8 cellular contexts compared by ENCODE assay signal in genomic region chr13:24511019-24511823, GRCh38. TPM values are rescaled to one million over a fixed set of nuclear protein-coding genes. Genes with fewer than 3 reads are reported as not detected.
DNase-seq lines count a peak whose midpoint lies in the region; ATAC-seq and TF ChIP-seq lines count a peak whose summit lies in the region.

No MANE protein-coding gene starts in this region.

- H3K27ac ChIP-seq in cardiac muscle cell (no peak overlapping the region), iPS-20b (ENCODE audit: low read length) (no peak overlapping the region), caudate nucleus (ENCODE audit: low read depth, low read length) (no peak overlapping the region)

- H3K4me1 ChIP-seq in cardiac muscle cell (ENCODE audit: low read depth) (peaks cover 5% of the 10 kb centered on the region), iPS-20b (ENCODE audit: insufficient read depth, low read length) (peaks cover 6% of the 10 kb centered on the region; the same call in 1 of the 2 replicates)

- DNase-seq in cardiac muscle cell (ENCODE audit: low read depth in 1 of 2, low spot score in 1 of 2) (peak in 1 of 2 donors; percentile 89), Right ventricle myocardium inferior (ENCODE audit: missing footprints) (no peak), SKM-1 treated with dmso at 0.1 percent for 144 hours (lab: John Stamatoyannopoulos, UW; ENCODE audit: unreplicated experiment) (peak; percentile 71), amniotic stem cell (lab: John Stamatoyannopoulos, UW) (peak; percentile 55), caudate nucleus (lab: John Stamatoyannopoulos, UW) (no peak)
- peak; percentile 60 for DNase-seq in stimulated activated CD4-positive, alpha-beta T cell treated with anti-CD3 and anti-CD28 coated beads, Interleukin-12 subunit alpha, Interleukin-12 subunit beta, amount 100 ng/mL, for 4 hours

- TF ChIP-seq CTCF in cardiac muscle cell (IDR thresholded peaks at IDR 0.05; ENCODE audit: low read depth, low read length): no peak

- H3K36me3 ChIP-seq in cardiac muscle cell: no peaks in the 10 kb centered on the region
- no peaks in the 10 kb centered on the region for H3K36me3 ChIP-seq in iPS-20b (ENCODE audit: insufficient read depth, low read depth, low read length)

- intact Hi-C loops in Right ventricle myocardium inferior (cut with DNase I): no loop called here

- H3K9me3 ChIP-seq in cardiac muscle cell (ENCODE audit: low read depth) (no peaks in the 10 kb centered on the region), iPS-20b (ENCODE audit: insufficient read depth, low read depth, low read length) (no peaks in the 10 kb centered on the region)

- no peaks in the 10 kb centered on the region for H3K27me3 ChIP-seq in cardiac muscle cell
- H3K27me3 ChIP-seq in iPS-20b (ENCODE audit: insufficient read depth, low read length): peaks cover 9% of the 10 kb centered on the region

- H3K9ac ChIP-seq in iPS-20b (ENCODE audit: low read depth, low read length): peak overlapping the region; percentile 75; the same call in 1 of the 2 replicates

- H3K4me3 ChIP-seq in cardiac muscle cell (peak overlapping the region; percentile 60), iPS-20b (ENCODE audit: low read length) (peak overlapping the region; percentile 89)

- no peak for ATAC-seq in Right ventricle myocardium inferior
- peak; percentile 30 for ATAC-seq in HG03460 (IDR thresholded peaks at IDR 0.05; ENCODE audit: unreplicated experiment)

RNA-seq across cellular contexts. Expression of gene PARP4, which starts 1.4 kb away (rescaled TPM):
- total RNA-seq in cardiac muscle cell (26.2 and 37.8 TPM in 2 replicates), Right ventricle myocardium inferior (26.0 TPM)
- 20.4 and 25.1 TPM in 2 replicates for polyA plus RNA-seq in cardiac muscle cell

Comparison
In these comparisons a context has a peak if more than half of its experiments do, and no peak if none do; other contexts are left out.
1. DNase-seq: peak in SKM-1 treated with dmso at 0.1 percent for 144 hours (single experiment), amniotic stem cell (single experiment) and stimulated activated CD4-positive, alpha-beta T cell treated with anti-CD3 and anti-CD28 coated beads, Interleukin-12 subunit alpha, Interleukin-12 subunit beta, amount 100 ng/mL, for 4 hours (single experiment); none in Right ventricle myocardium inferior (single experiment) and caudate nucleus (0 of 61).